ENCODE assay signal across 8 cellular contexts in genomic region chr19:48333467-48334384, GRCh38. TPM values are rescaled to one million over a fixed set of nuclear protein-coding genes. Genes with fewer than 3 reads are reported as not detected.
A peak's percentile ranks its signal among the peaks of the same experiment; 100 is the strongest.
DNase-seq lines count a peak whose midpoint lies in the region; ATAC-seq and TF ChIP-seq lines count a peak whose summit lies in the region.

No MANE protein-coding gene starts in this region.

- peaks cover 25% of the 10 kb centered on the region for H3K4me1 Mint-ChIP-seq in Caco-2 (ENCODE audit: low read depth, unreplicated experiment)
- peaks cover 60% of the 10 kb centered on the region for H3K4me1 Mint-ChIP-seq in activated T-cell treated with anti-CD3 and anti-CD28 coated beads, Interleukin-2, amount 50 U/mL, for 72 hours (ENCODE audit: low read depth)
- peaks cover 27 to 64% (median 52%) of the 10 kb centered on the region in 4 donors for H3K4me1 Mint-ChIP-seq in naive thymus-derived CD8-positive, alpha-beta T cell
- H3K4me1 Mint-ChIP-seq in stimulated activated memory B cell treated with anti-CD40 and anti-IgM and Interleukin-4, amounts not matched to agents 10 μg/mL and 1 μg/mL and 100 μg/mL, for 72 hours: peaks cover 61% of the 10 kb centered on the region

- peak overlapping the region; percentile 9 for H3K4ac ChIP-seq in IMR-90 (ENCODE audit: low read depth, low read length)

- H3K36me3 Mint-ChIP-seq in Caco-2 (ENCODE audit: insufficient read depth, unreplicated experiment): peaks cover 53% of the 10 kb centered on the region
- H3K36me3 Mint-ChIP-seq in activated T-cell treated with anti-CD3 and anti-CD28 coated beads, Interleukin-2, amount 50 U/mL, for 72 hours (ENCODE audit: insufficient read depth in 2 of 2): peaks cover 5 to 20% of the 10 kb centered on the region in 2 donors
- peaks cover 0 to 24% (median 14%) of the 10 kb centered on the region in 3 donors for H3K36me3 Mint-ChIP-seq in naive thymus-derived CD8-positive, alpha-beta T cell
- peaks cover 23% of the 10 kb centered on the region for H3K36me3 Mint-ChIP-seq in stimulated activated memory B cell treated with anti-CD40 and anti-IgM and Interleukin-4, amounts not matched to agents 10 μg/mL and 1 μg/mL and 100 μg/mL, for 72 hours

- peak overlapping the region in 1 of 2 experiments; percentile 33; a peak in 1 of 4 replicates for H4K8ac ChIP-seq in IMR-90 (ENCODE audit: low read depth in 2 of 2, low read length in 2 of 2)

- intact Hi-C loops in Caco-2 (cut with micrococcal nuclease; ENCODE audit: unreplicated experiment) (loop anchor here (1.0 to 5.0 kb wide), 4 partner anchors 12 to 254 kb away; a partner anchor contains a TSS), IMR-90 (cut with micrococcal nuclease) (loop anchor here (1.0 to 2.0 kb wide), 2 partner anchors 13 to 66 kb away; a partner anchor contains a TSS)

- H3K27ac Mint-ChIP-seq in Caco-2 (ENCODE audit: unreplicated experiment): peak overlapping the region; percentile 89
- peak overlapping the region; percentile 99 for H3K27ac Mint-ChIP-seq in activated T-cell treated with anti-CD3 and anti-CD28 coated beads, Interleukin-2, amount 50 U/mL, for 72 hours
- H3K27ac Mint-ChIP-seq in naive thymus-derived CD8-positive, alpha-beta T cell: peak overlapping the region; percentile 95 to 100 (median 98)
- H3K27ac Mint-ChIP-seq in stimulated activated memory B cell treated with anti-CD40 and anti-IgM and Interleukin-4, amounts not matched to agents 10 μg/mL and 1 μg/mL and 100 μg/mL, for 72 hours: peak overlapping the region; percentile 97

- H3K9ac ChIP-seq in IMR-90 (ENCODE audit: low read depth, low read length): peak overlapping the region; percentile 51

- no peak overlapping the region for H2BK120ac ChIP-seq in IMR-90 (ENCODE audit: low read depth, low read length)

- BruUV-seq in Caco-2 (replicated peaks; lab: Mats Ljungman, UMichigan) (no TSS peak), IMR-90 (replicated peaks; lab: Mats Ljungman, UMichigan) (no TSS peak)

- peak overlapping the region; percentile 68 for H2AK9ac ChIP-seq in IMR-90 (replicated peaks; ENCODE audit: low read depth, low read length, poor library complexity)

- peak overlapping the region; percentile 54 for H3K4me3 ChIP-seq in Caco-2 (ENCODE audit: low read depth, low read length)
- peak overlapping the region; percentile 39 for H3K4me3 ChIP-seq in IMR-90 (ENCODE audit: insufficient read depth, low read depth, low read length)

- peak overlapping the region; percentile 31; the same call in 1 of the 2 replicates for H2AK5ac ChIP-seq in IMR-90 (ENCODE audit: low read depth, low read length)

- peak; percentile 45 for ATAC-seq in GM21381 (IDR thresholded peaks at IDR 0.05; ENCODE audit: unreplicated experiment)
- ATAC-seq in IMR-90 (ENCODE audit: low read depth): peak; percentile 93
- peak; percentile 77 to 79 for ATAC-seq in activated T-cell treated with anti-CD3 and anti-CD28 coated beads, Interleukin-2, amount 50 U/mL, for 72 hours (replicated peaks in 1 of 2)
- ATAC-seq in naive thymus-derived CD8-positive, alpha-beta T cell: peak; percentile 62
- peak; percentile 85 for ATAC-seq in stimulated activated memory B cell treated with anti-CD40 and anti-IgM and Interleukin-4, amounts not matched to agents 10 μg/mL and 1 μg/mL and 100 μg/mL, for 72 hours

- no peak overlapping the region for H3K56ac ChIP-seq in IMR-90 (ENCODE audit: extremely low read depth, insufficient read depth, low read length)

- DNase-seq in Caco-2 (peak; percentile 94 to 95), IMR-90 (peak; percentile 91), OCI-M2 (lab: John Stamatoyannopoulos, UW; ENCODE audit: unreplicated experiment) (peak; percentile 79), fibroblast of gingiva (ENCODE audit: low read depth) (peak; percentile 91)
- peak; percentile 96 for DNase-seq in activated T-cell treated with anti-CD3 and anti-CD28 coated beads, Interleukin-2, amount 50 U/mL, for 72 hours
- DNase-seq in naive thymus-derived CD8-positive, alpha-beta T cell: peak; percentile 88 to 96 (median 92)

- TF ChIP-seq RAD21 in IMR-90 (IDR thresholded peaks at IDR 0.05; ENCODE audit: low read length): peak; percentile 89

- H3K4me3 Mint-ChIP-seq in Caco-2 (ENCODE audit: unreplicated experiment): peak overlapping the region; percentile 80
- H3K4me3 Mint-ChIP-seq in activated T-cell treated with anti-CD3 and anti-CD28 coated beads, Interleukin-2, amount 50 U/mL, for 72 hours: peak overlapping the region; percentile 91 to 98
- H3K4me3 Mint-ChIP-seq in naive thymus-derived CD8-positive, alpha-beta T cell: peak overlapping the region; percentile 92 to 100 (median 96)
- peak overlapping the region; percentile 93 for H3K4me3 Mint-ChIP-seq in stimulated activated memory B cell treated with anti-CD40 and anti-IgM and Interleukin-4, amounts not matched to agents 10 μg/mL and 1 μg/mL and 100 μg/mL, for 72 hours

- peak overlapping the region; percentile 94 for H2AFZ ChIP-seq in IMR-90 (replicated peaks; ENCODE audit: low read length, poor library complexity)

- no peak overlapping the region for H2BK5ac ChIP-seq in IMR-90 (ENCODE audit: low read depth, low read length, poor library complexity, severe bottlenecking)

- no peak overlapping the region for H4K5ac ChIP-seq in IMR-90 (ENCODE audit: low read depth, low read length)

- no peaks in the 10 kb centered on the region for H3K9me3 ChIP-seq in Caco-2
- no peaks in the 10 kb centered on the region for H3K9me3 ChIP-seq in IMR-90 (ENCODE audit: control insufficient read depth, insufficient read depth, low read length)

- H3K4me2 ChIP-seq in IMR-90 (ENCODE audit: low read depth, low read length): peak overlapping the region; percentile 78

- WGBS in IMR-90 (ENCODE audit: extremely low coverage in 2 of 2, insufficient read length in 1 of 2), 2 experiments: 12% methylated on average over 20 of the region's 54 CpGs; no CpG with 5 or more reads in 1 of the 2 experiments

- CTCF ChIA-PET in Caco-2 (lab: Charles Lee) (interaction anchor here (0.6 to 3.2 kb wide), 42 partner anchors 11 to 1995 kb away, joined by 3 to 76 read pairs (median 5); partner anchors contain the start of genes CARD8, GRIN2D, KDELR1 and RPL18), IMR-90 (lab: Yijun Ruan, JAX) (interaction anchor here (0.5 to 2.4 kb wide), 12 partner anchors 8 to 127 kb away, joined by 3 to 14 read pairs (median 4); partner anchors contain the start of genes EMP3 and KDELR1)

- no peak overlapping the region for H2BK15ac ChIP-seq in IMR-90 (ENCODE audit: low read depth, low read length)

- no peaks in the 10 kb centered on the region for H3K36me3 ChIP-seq in Caco-2 (ENCODE audit: control insufficient read depth, insufficient read depth, low read length)
- H3K36me3 ChIP-seq in IMR-90 (ENCODE audit: control insufficient read depth, insufficient read depth, low read length): peaks cover 20% of the 10 kb centered on the region

- 0 out of 2 replicates have a peak, but pooled peaks have one; percentile 18 for TF ChIP-seq POLR2A in IMR-90 (IDR thresholded peaks at IDR 0.05; ENCODE audit: low read depth, low read length)

- in situ Hi-C loops in IMR-90 (cut with MboI; ENCODE audit: low sequenced_read_pairs): no loop called here

- no peak overlapping the region for H3K23ac ChIP-seq in IMR-90 (ENCODE audit: low read depth, low read length)

- no peaks in the 10 kb centered on the region for H3K9me3 Mint-ChIP-seq in Caco-2 (ENCODE audit: unreplicated experiment)
- H3K9me3 Mint-ChIP-seq in activated T-cell treated with anti-CD3 and anti-CD28 coated beads, Interleukin-2, amount 50 U/mL, for 72 hours: no peaks in the 10 kb centered on the region
- no peaks in the 10 kb centered on the region for H3K9me3 Mint-ChIP-seq in naive thymus-derived CD8-positive, alpha-beta T cell
- H3K9me3 Mint-ChIP-seq in stimulated activated memory B cell treated with anti-CD40 and anti-IgM and Interleukin-4, amounts not matched to agents 10 μg/mL and 1 μg/mL and 100 μg/mL, for 72 hours: no peaks in the 10 kb centered on the region

- POLR2A ChIA-PET in Caco-2 (lab: Charles Lee): interaction anchor here (0.5 to 3.2 kb wide), 16 partner anchors 12 to 1328 kb away, joined by 3 to 65 read pairs (median 4); partner anchors contain the start of genes GRWD1, KDELR1, SYNGR4 and TMEM143
- POLR2A ChIA-PET in IMR-90 (lab: Charles Lee; ENCODE audit: unreplicated experiment): interaction anchor here (0.6 to 3.1 kb wide), 5 partner anchors 9 to 156 kb away, joined by 3 to 24 read pairs (median 5); partner anchors contain the start of gene EMP3
- POLR2A ChIA-PET in naive thymus-derived CD8-positive, alpha-beta T cell (lab: Charles Lee): interaction anchor here (0.7 to 10.6 kb wide), 16 partner anchors 9 to 251 kb away, joined by 3 to 484 read pairs (median 4); partner anchors contain the start of genes EMP3, KDELR1, SYNGR4 and TMEM143

- no peak overlapping the region; the same call in 1 of the 2 replicates for H4K91ac ChIP-seq in IMR-90 (ENCODE audit: insufficient read depth, low read depth, low read length)

- H3K18ac ChIP-seq in IMR-90 (ENCODE audit: low read depth, low read length): no peak overlapping the region

- peaks cover 11 to 23% of the 10 kb centered on the region in 2 experiments for H3K79me1 ChIP-seq in IMR-90 (ENCODE audit: low read depth in 1 of 2, low read length in 2 of 2)

- H4K20me1 ChIP-seq in IMR-90 (ENCODE audit: insufficient read depth, low read length): peaks cover 22% of the 10 kb centered on the region

- peaks cover 12% of the 10 kb centered on the region for H3K9me1 ChIP-seq in IMR-90 (ENCODE audit: insufficient read depth, low read length)

- H3K4me1 ChIP-seq in Caco-2 (peaks cover 5% of the 10 kb centered on the region), IMR-90 (ENCODE audit: control insufficient read depth, insufficient read depth, low read length) (peaks cover 15% of the 10 kb centered on the region)

- H3K14ac ChIP-seq in IMR-90 (replicated peaks; ENCODE audit: low read depth, low read length): no peak overlapping the region

- no peaks in the 10 kb centered on the region for H3K27me3 ChIP-seq in Caco-2 (replicated peaks; ENCODE audit: control insufficient read depth, insufficient read depth, low read length)
- no peaks in the 10 kb centered on the region for H3K27me3 ChIP-seq in IMR-90 (ENCODE audit: control insufficient read depth, insufficient read depth, low read length)

- H3K27ac ChIP-seq in IMR-90 (ENCODE audit: insufficient read depth, low read length): no peak overlapping the region; the same call in 1 of the 2 replicates

- TF ChIP-seq CTCF in Caco-2 (IDR thresholded peaks at IDR 0.05; ENCODE audit: insufficient read depth in 1 of 2, low read depth in 1 of 2, low read length in 1 of 2, severe bottlenecking in 1 of 2, unreplicated experiment in 1 of 2) (peak; percentile 82 to 95), IMR-90 (conservative IDR thresholded peaks at IDR 0.05; ENCODE audit: low read depth, low read length) (peak; percentile 96)

- no peaks in the 10 kb centered on the region for H3K27me3 Mint-ChIP-seq in Caco-2 (ENCODE audit: insufficient read depth, unreplicated experiment)
- H3K27me3 Mint-ChIP-seq in activated T-cell treated with anti-CD3 and anti-CD28 coated beads, Interleukin-2, amount 50 U/mL, for 72 hours (ENCODE audit: low read depth): no peaks in the 10 kb centered on the region
- no peaks in the 10 kb centered on the region for H3K27me3 Mint-ChIP-seq in naive thymus-derived CD8-positive, alpha-beta T cell
- H3K27me3 Mint-ChIP-seq in stimulated activated memory B cell treated with anti-CD40 and anti-IgM and Interleukin-4, amounts not matched to agents 10 μg/mL and 1 μg/mL and 100 μg/mL, for 72 hours: no peaks in the 10 kb centered on the region

- dilution Hi-C loops in IMR-90 (cut with HindIII; ENCODE audit: low sequenced_read_pairs, unreplicated experiment): no loop called here

- H2BK20ac ChIP-seq in IMR-90 (ENCODE audit: low read depth, low read length): no peak overlapping the region

RNA-seq across cellular contexts. Expression of gene EMP3, which starts 8.4 kb away (rescaled TPM):
- total RNA-seq in Caco-2 (2022) (6.8 and 11.3 TPM in 2 replicates), IMR-90 (2012; rRNA removed) (128 and 147 TPM in 2 replicates)
- 632 and 675 TPM in 2 replicates for polyA plus RNA-seq in IMR-90 (2012; rRNA removed)
- 223 and 627 TPM in 2 replicates for polyA plus RNA-seq in IMR-90 (2012; cell fraction: cytosol; rRNA removed)
- polyA plus RNA-seq in IMR-90 (2012; cell fraction: nucleus; rRNA removed; ENCODE audit: low replicate concordance): 136 and 285 TPM in 2 replicates
- 100 to 1,000 TPM; 150 to 174 TPM for total RNA-seq in activated T-cell treated with anti-CD3 and anti-CD28 coated beads, Interleukin-2, amount 50 U/mL, for 72 hours
- total RNA-seq in naive thymus-derived CD8-positive, alpha-beta T cell: 100 to 1,000 TPM; 275 to 277 TPM
- 100 to 1,000 TPM; 514 to 721 (median 617) TPM for polyA plus RNA-seq in naive thymus-derived CD8-positive, alpha-beta T cell

RNA-seq across cellular contexts. Expression of gene TMEM143, which starts 30.0 kb away (rescaled TPM):
- total RNA-seq in Caco-2 (2022) (20.4 and 24.4 TPM in 2 replicates), IMR-90 (2012; rRNA removed) (1.1 and 1.3 TPM in 2 replicates)
- polyA plus RNA-seq in IMR-90 (2012; rRNA removed): 7.6 and 8.6 TPM in 2 replicates
- polyA plus RNA-seq in IMR-90 (2012; cell fraction: cytosol; rRNA removed): 4.5 and 6.5 TPM in 2 replicates
- polyA plus RNA-seq in IMR-90 (2012; cell fraction: nucleus; rRNA removed; ENCODE audit: low replicate concordance): 39.2 and 52.3 TPM in 2 replicates
- 10 to 100 TPM; 20.9 to 26.2 TPM for total RNA-seq in activated T-cell treated with anti-CD3 and anti-CD28 coated beads, Interleukin-2, amount 50 U/mL, for 72 hours
- total RNA-seq in naive thymus-derived CD8-positive, alpha-beta T cell: 10 to 100 TPM; 25.0 to 29.4 TPM
- 10 to 100 TPM in 1 of 3 donors, 1 to 10 TPM in 2; 3.9 to 10.7 (median 4.9) TPM for polyA plus RNA-seq in naive thymus-derived CD8-positive, alpha-beta T cell

RNA-seq across cellular contexts. Expression of gene SYNGR4, which starts 30.4 kb away (rescaled TPM):
- total RNA-seq in Caco-2 (2022): 0.32 TPM in 1 of 2 replicates, not detected in the other
- total RNA-seq in IMR-90 (2012; rRNA removed): not detected in 2 replicates
- polyA plus RNA-seq in IMR-90 (2012; rRNA removed): not detected in 2 replicates
- 0.08 TPM in 1 of 2 replicates, not detected in the other for polyA plus RNA-seq in IMR-90 (2012; cell fraction: cytosol; rRNA removed)
- not detected in 2 replicates for polyA plus RNA-seq in IMR-90 (2012; cell fraction: nucleus; rRNA removed; ENCODE audit: low replicate concordance)
- under 1 TPM; 0.25 to 0.34 TPM for total RNA-seq in activated T-cell treated with anti-CD3 and anti-CD28 coated beads, Interleukin-2, amount 50 U/mL, for 72 hours
- not detected for total RNA-seq in naive thymus-derived CD8-positive, alpha-beta T cell
- polyA plus RNA-seq in naive thymus-derived CD8-positive, alpha-beta T cell: not detected

RNA-seq across cellular contexts. Expression of gene KDELR1, which starts 57.6 kb away (rescaled TPM):
- total RNA-seq in Caco-2 (2022) (375 and 381 TPM in 2 replicates), IMR-90 (2012; rRNA removed) (57.8 and 58.8 TPM in 2 replicates)
- 171 and 180 TPM in 2 replicates for polyA plus RNA-seq in IMR-90 (2012; rRNA removed)
- 156 and 249 TPM in 2 replicates for polyA plus RNA-seq in IMR-90 (2012; cell fraction: cytosol; rRNA removed)
- polyA plus RNA-seq in IMR-90 (2012; cell fraction: nucleus; rRNA removed; ENCODE audit: low replicate concordance): 112 and 118 TPM in 2 replicates
- total RNA-seq in activated T-cell treated with anti-CD3 and anti-CD28 coated beads, Interleukin-2, amount 50 U/mL, for 72 hours: 100 to 1,000 TPM; 101 to 103 TPM
- 10 to 100 TPM; 49.6 TPM for total RNA-seq in naive thymus-derived CD8-positive, alpha-beta T cell
- polyA plus RNA-seq in naive thymus-derived CD8-positive, alpha-beta T cell: 10 to 100 TPM; 21.3 to 24.8 (median 22.5) TPM

RNA-seq across cellular contexts. Expression of gene GRIN2D, which starts 59.7 kb away (rescaled TPM):
- total RNA-seq in Caco-2 (2022): 6.5 and 7.3 TPM in 2 replicates
- under 0.01 TPM in 2 replicates for total RNA-seq in IMR-90 (2012; rRNA removed)
- polyA plus RNA-seq in IMR-90 (2012; rRNA removed): 0.23 and 0.24 TPM in 2 replicates
- polyA plus RNA-seq in IMR-90 (2012; cell fraction: cytosol; rRNA removed): 0.16 and 0.30 TPM in 2 replicates
- 0.30 and 0.69 TPM in 2 replicates for polyA plus RNA-seq in IMR-90 (2012; cell fraction: nucleus; rRNA removed; ENCODE audit: low replicate concordance)
- total RNA-seq in activated T-cell treated with anti-CD3 and anti-CD28 coated beads, Interleukin-2, amount 50 U/mL, for 72 hours: under 1 TPM; 0.39 to 0.46 TPM
- total RNA-seq in naive thymus-derived CD8-positive, alpha-beta T cell: under 1 TPM; 0.08 to 0.11 TPM
- not detected for polyA plus RNA-seq in naive thymus-derived CD8-positive, alpha-beta T cell

Comparison
In these comparisons a context has a peak if more than half of its experiments do, and no peak if none do; other contexts are left out.
1. RNA of gene EMP3, which starts 8.4 kb away (total RNA-seq): 275 to 277 TPM in naive thymus-derived CD8-positive, alpha-beta T cell, 150 to 174 TPM in activated T-cell treated with anti-CD3 and anti-CD28 coated beads, Interleukin-2, amount 50 U/mL, for 72 hours and 128 to 147 TPM in IMR-90; 6.8 to 11.3 TPM in Caco-2; every median in the first group is over 10 times any median in the second.
2. Peak in every context shown above with its lines, with median percentiles within 50 percentile points of each other: DNase-seq, H3K27ac Mint-ChIP-seq, H3K4me3 Mint-ChIP-seq and ATAC-seq.